1 cellular context compared by ENCODE assay signal in the genomic region with DNA sequence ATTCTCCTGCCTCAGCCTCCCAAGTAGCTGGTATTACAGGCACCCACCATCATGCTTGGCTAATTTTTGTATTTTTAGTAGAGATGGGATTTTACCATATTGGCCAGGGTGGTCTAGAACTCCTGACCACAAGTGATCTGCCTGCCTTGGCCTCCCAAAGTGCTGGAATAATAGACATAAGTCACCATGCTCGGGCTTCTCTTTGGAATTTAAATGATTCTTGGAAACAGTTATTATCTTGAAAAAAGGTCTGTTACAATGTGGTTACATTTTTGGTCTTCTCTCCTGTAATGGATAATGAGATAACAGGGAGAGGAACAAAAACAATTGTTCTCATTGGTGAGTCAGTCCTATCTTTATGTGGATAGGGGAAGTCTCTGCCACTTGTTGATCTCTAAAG.
TF ChIP-seq lines count a peak whose summit lies in the region.

No MANE protein-coding gene starts in this region.

TF ChIP-seq in HCT116, 20 proteins besides CTCF, POLR2A, EP300 and RAD21 (continued from another document):
- TF ChIP-seq, protein P1, sequence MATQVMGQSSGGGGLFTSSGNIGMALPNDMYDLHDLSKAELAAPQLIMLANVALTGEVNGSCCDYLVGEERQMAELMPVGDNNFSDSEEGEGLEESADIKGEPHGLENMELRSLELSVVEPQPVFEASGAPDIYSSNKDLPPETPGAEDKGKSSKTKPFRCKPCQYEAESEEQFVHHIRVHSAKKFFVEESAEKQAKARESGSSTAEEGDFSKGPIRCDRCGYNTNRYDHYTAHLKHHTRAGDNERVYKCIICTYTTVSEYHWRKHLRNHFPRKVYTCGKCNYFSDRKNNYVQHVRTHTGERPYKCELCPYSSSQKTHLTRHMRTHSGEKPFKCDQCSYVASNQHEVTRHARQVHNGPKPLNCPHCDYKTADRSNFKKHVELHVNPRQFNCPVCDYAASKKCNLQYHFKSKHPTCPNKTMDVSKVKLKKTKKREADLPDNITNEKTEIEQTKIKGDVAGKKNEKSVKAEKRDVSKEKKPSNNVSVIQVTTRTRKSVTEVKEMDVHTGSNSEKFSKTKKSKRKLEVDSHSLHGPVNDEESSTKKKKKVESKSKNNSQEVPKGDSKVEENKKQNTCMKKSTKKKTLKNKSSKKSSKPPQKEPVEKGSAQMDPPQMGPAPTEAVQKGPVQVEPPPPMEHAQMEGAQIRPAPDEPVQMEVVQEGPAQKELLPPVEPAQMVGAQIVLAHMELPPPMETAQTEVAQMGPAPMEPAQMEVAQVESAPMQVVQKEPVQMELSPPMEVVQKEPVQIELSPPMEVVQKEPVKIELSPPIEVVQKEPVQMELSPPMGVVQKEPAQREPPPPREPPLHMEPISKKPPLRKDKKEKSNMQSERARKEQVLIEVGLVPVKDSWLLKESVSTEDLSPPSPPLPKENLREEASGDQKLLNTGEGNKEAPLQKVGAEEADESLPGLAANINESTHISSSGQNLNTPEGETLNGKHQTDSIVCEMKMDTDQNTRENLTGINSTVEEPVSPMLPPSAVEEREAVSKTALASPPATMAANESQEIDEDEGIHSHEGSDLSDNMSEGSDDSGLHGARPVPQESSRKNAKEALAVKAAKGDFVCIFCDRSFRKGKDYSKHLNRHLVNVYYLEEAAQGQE (IDR thresholded peaks at IDR 0.05; ENCODE audit: low read depth) = no peak
- TF ChIP-seq, protein P2, sequence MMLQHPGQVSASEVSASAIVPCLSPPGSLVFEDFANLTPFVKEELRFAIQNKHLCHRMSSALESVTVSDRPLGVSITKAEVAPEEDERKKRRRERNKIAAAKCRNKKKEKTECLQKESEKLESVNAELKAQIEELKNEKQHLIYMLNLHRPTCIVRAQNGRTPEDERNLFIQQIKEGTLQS (IDR thresholded peaks at IDR 0.05) = no peak
- TF ChIP-seq FOSL1 (IDR thresholded peaks at IDR 0.05; ENCODE audit: low read depth) = no peak
- no peak for TF ChIP-seq SRF (IDR thresholded peaks at IDR 0.05; ENCODE audit: low read depth)
- no peak for TF ChIP-seq EZH2phosphoT487 (IDR thresholded peaks at IDR 0.05; ENCODE audit: borderline replicate concordance)
- TF ChIP-seq POLR2AphosphoS5 (IDR thresholded peaks at IDR 0.05; ENCODE audit: low read depth, low read length) = no peak
- no peak for TF ChIP-seq EGR1 (IDR thresholded peaks at IDR 0.05; ENCODE audit: low read depth)
- TF ChIP-seq SP1 (IDR thresholded peaks at IDR 0.05; ENCODE audit: low read depth) = no peak
- TF ChIP-seq CBX3 (IDR thresholded peaks at IDR 0.05; ENCODE audit: low read depth) = no peak
- no peak for TF ChIP-seq ZFX (IDR thresholded peaks at IDR 0.05)
- no peak for TF ChIP-seq EZH2 (IDR thresholded peaks at IDR 0.05)
